ENCODE assay signal across 15 cellular contexts in genomic region chr5:173498286-173498685, GRCh38.
A peak's percentile ranks its signal among the peaks of the same experiment; 100 is the strongest.
DNase-seq lines count a peak whose midpoint lies in the region; ATAC-seq, FAIRE-seq and TF ChIP-seq lines count a peak whose summit lies in the region.
"Had no signal": no experiment of that assay in that cellular context is flagged by ENCODE, and none has a peak within 500 bp of the region (broad histone marks: within the 10 kb centered on the region; RNA-seq: fewer than 3 reads in every experiment).

No MANE protein-coding gene starts in this region.

- no peak overlapping the region for H2AFZ ChIP-seq in Karpas-422 (ENCODE audit: low read length)

- H3K79me2 ChIP-seq in Karpas-422 (ENCODE audit: low read length): no peaks in the 10 kb centered on the region

- no peak overlapping the region for H3K9ac ChIP-seq in Karpas-422 (ENCODE audit: low read length)

- peak; percentile 98 for DNase-seq in AG10803 (ENCODE audit: low read depth)
- peak; percentile 77 for DNase-seq in fibroblast of villous mesenchyme (ENCODE audit: low read depth)
- DNase-seq in pancreas: peak in 2 of 6 donors; percentile 29 to 39
- DNase-seq in NCI-H2227 treated with DMSO at 0.1 percent for 48 hours (lab: John Stamatoyannopoulos, UW): no peak
- no peak for DNase-seq in activated CD4-positive, alpha-beta T cell treated with anti-CD3 and anti-CD28 coated beads, Interleukin-2, amount 50 U/mL, for 48 hours
- no peak for DNase-seq in Karpas-422
- DNase-seq in WERI-Rb-1: no peak
- DNase-seq: activated gamma-delta T cell; CD4-positive, CD25-positive, alpha-beta regulatory T cell; effector memory CD8-positive, alpha-beta T cell; NCI-H226; SHP77 had no signal

- H4K20me1 ChIP-seq in Karpas-422 (ENCODE audit: insufficient read depth, low read depth, low read length): no peaks in the 10 kb centered on the region

- H3K4me1 ChIP-seq in pancreas (peaks cover 48 to 55% (median 49%) of the 10 kb centered on the region in 3 donors), Karpas-422 (ENCODE audit: low read length) (no peaks in the 10 kb centered on the region)

- FAIRE-seq in pancreas (lab: Jason Lieb, UNC): no peak
- FAIRE-seq: GM12878 had no signal

- intact Hi-C loops in pancreas (cut with DNase I): no loop called here

- no peak overlapping the region for H3K4me2 ChIP-seq in Karpas-422 (ENCODE audit: low read depth, low read length, poor library complexity, severe bottlenecking)

- no peaks in the 10 kb centered on the region for H3K27me3 ChIP-seq in pancreas
- no peaks in the 10 kb centered on the region for H3K27me3 ChIP-seq in Karpas-422 (ENCODE audit: low read length)
- peaks cover 95% of the 10 kb centered on the region for H3K27me3 ChIP-seq in WERI-Rb-1 (ENCODE audit: insufficient read depth, low read depth, severe bottlenecking)

- H3K9me3 ChIP-seq in pancreas (no peaks in the 10 kb centered on the region), Karpas-422 (ENCODE audit: low read length) (no peaks in the 10 kb centered on the region), WERI-Rb-1 (ENCODE audit: severe bottlenecking) (no peaks in the 10 kb centered on the region)

- 27% methylated on average over 9 of the region's 9 CpGs for WGBS in pancreas, 2 donors

- H3K27ac ChIP-seq in pancreas: peak overlapping the region; percentile 72 to 81 (median 77)
- H3K27ac ChIP-seq in Karpas-422 (ENCODE audit: low read length): no peak overlapping the region
- H3K27ac ChIP-seq in WERI-Rb-1: no peak overlapping the region

- no peaks in the 10 kb centered on the region for H3K36me3 ChIP-seq in pancreas
- H3K36me3 ChIP-seq in Karpas-422 (ENCODE audit: insufficient read depth, low read length): no peaks in the 10 kb centered on the region
- H3K36me3 ChIP-seq in WERI-Rb-1: no peaks in the 10 kb centered on the region

- peak; percentile 29 for TF ChIP-seq CTCF in AG10803 (conservative IDR thresholded peaks at IDR 0.05; ENCODE audit: low read length)
- no peak for TF ChIP-seq CTCF in fibroblast of villous mesenchyme (IDR thresholded peaks at IDR 0.05; ENCODE audit: insufficient read depth, low read depth, low read length)
- TF ChIP-seq CTCF in pancreas (IDR thresholded peaks at IDR 0.05): no peak
- no peak for TF ChIP-seq CTCF in WERI-Rb-1 (IDR thresholded peaks at IDR 0.05; ENCODE audit: low read depth, low read length)

- ATAC-seq in SK-N-SH treated with all-trans-retinoic acid at 6 μM for 48 hours (peak; percentile 68), pancreas (peak; percentile 14 to 54 (median 28))
- ATAC-seq: effector memory CD8-positive, alpha-beta T cell; GM12878 had no signal

- H3K9me2 ChIP-seq in Karpas-422 (replicated peaks; ENCODE audit: insufficient read depth, low read length): no peaks in the 10 kb centered on the region

- no peak overlapping the region for H3K4me3 ChIP-seq in AG10803 (ENCODE audit: low read length)
- H3K4me3 ChIP-seq in fibroblast of villous mesenchyme (ENCODE audit: low read depth, low read length): no peak overlapping the region
- H3K4me3 ChIP-seq in pancreas: no peak overlapping the region
- no peak overlapping the region for H3K4me3 ChIP-seq in Karpas-422 (ENCODE audit: low read length)
- H3K4me3 ChIP-seq in WERI-Rb-1 (ENCODE audit: low read depth, low read length): no peak overlapping the region
- H3K4me3 ChIP-seq: GM12878, skin epidermis had no signal

TF ChIP-seq in SK-N-SH treated with all-trans-retinoic acid at 6 μM for 48 hours, 23 proteins besides CTCF, POLR2A, EP300 and RAD21:
- peak; percentile 24 for TF ChIP-seq ISL1 (CRISPR knock-in tag; IDR thresholded peaks at IDR 0.05)
- TF ChIP-seq POU6F1 (CRISPR knock-in tag; IDR thresholded peaks at IDR 0.05; ENCODE audit: borderline replicate concordance, low read depth): no peak
TF ChIP-seq in SK-N-SH treated with all-trans-retinoic acid at 6 μM for 48 hours: peak in this region for 1.

Comparison
In these comparisons a context has a peak if more than half of its experiments do, and no peak if none do; other contexts are left out.
1. DNase-seq: peak in AG10803 (single experiment) and fibroblast of villous mesenchyme (single experiment); none in NCI-H2227 treated with DMSO at 0.1 percent for 48 hours (single experiment), activated CD4-positive, alpha-beta T cell treated with anti-CD3 and anti-CD28 coated beads, Interleukin-2, amount 50 U/mL, for 48 hours (0 of 2), Karpas-422 (single experiment) and WERI-Rb-1 (single experiment).
2. H3K27ac ChIP-seq: peak in pancreas (4 of 4); none in Karpas-422 (single experiment) and WERI-Rb-1 (single experiment).